Comparison of ENCODE assay signal across 8 cellular contexts in the genomic region with DNA sequence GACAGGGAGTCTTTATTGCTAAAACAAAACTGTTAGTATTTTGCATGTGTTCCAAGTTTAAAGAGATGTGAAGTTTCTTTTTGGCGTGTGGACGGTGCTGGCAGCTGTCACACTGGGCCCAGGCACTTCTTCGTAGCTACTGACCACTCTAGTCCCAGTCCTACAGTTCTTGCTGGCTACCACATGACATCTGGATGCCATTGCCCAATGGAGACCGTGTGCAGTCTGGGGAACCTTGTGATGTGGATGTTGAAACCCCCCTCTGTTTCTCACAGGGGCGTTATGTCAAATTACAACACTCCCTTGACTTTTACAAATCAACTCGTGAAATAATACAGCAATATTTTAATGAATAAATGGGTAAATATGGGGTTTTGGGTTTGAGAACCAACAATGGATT. TPM values are rescaled to one million over a fixed set of nuclear protein-coding genes. Genes with fewer than 3 reads are reported as not detected.
DNase-seq lines count a peak whose midpoint lies in the region; ATAC-seq and TF ChIP-seq lines count a peak whose summit lies in the region.

No MANE protein-coding gene starts in this region.

- peaks cover 8% of the 10 kb centered on the region for H3K27me3 Mint-ChIP-seq in endothelial cell (ENCODE audit: unreplicated experiment)

- H3K36me3 ChIP-seq in PC-3 (ENCODE audit: low read depth, low read length) (no peaks in the 10 kb centered on the region), osteoblast (ENCODE audit: insufficient read depth, low read length) (no peaks in the 10 kb centered on the region)

- H3F3A ChIP-seq in PC-3 (ENCODE audit: low read length, unreplicated experiment) = no peaks in the 10 kb centered on the region

- intact Hi-C loops in PC-3 (cut with micrococcal nuclease) = loop anchor here (2.0 to 10.0 kb wide), 6 partner anchors 18 to 722 kb away; no protein-coding TSS in a partner anchor

- no peak overlapping the region for H3K27ac Mint-ChIP-seq in endothelial cell (ENCODE audit: unreplicated experiment)

- TF ChIP-seq CTCF in PC-3 (conservative IDR thresholded peaks at IDR 0.05; ENCODE audit: low read depth, low read length) (no peak), endothelial cell (IDR thresholded peaks at IDR 0.05; ENCODE audit: unreplicated experiment) (no peak), osteoblast (IDR thresholded peaks at IDR 0.05; ENCODE audit: extremely low read depth, low read depth, low read length) (no peak)

- H3K27me3 ChIP-seq in PC-3 (ENCODE audit: low read length) = no peaks in the 10 kb centered on the region
- no peaks in the 10 kb centered on the region for H3K27me3 ChIP-seq in osteoblast (ENCODE audit: insufficient read depth, low read length)

- H3K4me3 ChIP-seq in PC-3 (ENCODE audit: low read length) = peak overlapping the region; percentile 74
- H3K4me3 ChIP-seq in osteoblast (ENCODE audit: insufficient read depth, low read length) = peak overlapping the region; percentile 85

- BruUV-seq in PC-3 (replicated peaks; lab: Mats Ljungman, UMichigan) = no TSS peak

- peaks cover 39% of the 10 kb centered on the region for H3K4me1 Mint-ChIP-seq in endothelial cell (ENCODE audit: unreplicated experiment)

- H4K20me1 ChIP-seq in PC-3 (ENCODE audit: low read length) (no peaks in the 10 kb centered on the region), osteoblast (ENCODE audit: insufficient read depth, low read length) (no peaks in the 10 kb centered on the region)

- H3K4me2 ChIP-seq in PC-3 (ENCODE audit: low read length) (peak overlapping the region; percentile 87), osteoblast (ENCODE audit: insufficient read depth, low read length) (peak overlapping the region; percentile 88)

- no peaks in the 10 kb centered on the region for H3K36me3 Mint-ChIP-seq in endothelial cell (ENCODE audit: low read depth, unreplicated experiment)

- peaks cover 59% of the 10 kb centered on the region for H3K79me2 ChIP-seq in PC-3 (ENCODE audit: low read length)
- H3K79me2 ChIP-seq in osteoblast (ENCODE audit: insufficient read depth, low read length) = peaks cover 54% of the 10 kb centered on the region

- DNase-seq in PC-3 = no peak
- no peak for DNase-seq in endothelial cell (ENCODE audit: low spot score)
- DNase-seq in osteoblast (ENCODE audit: insufficient read length, low spot score, missing footprints) = no peak
- DNase-seq in NCI-H1417 (lab: John Stamatoyannopoulos, UW) = no peak
- DNase-seq in NK-92 treated with Interleukin-12 subunit alpha and Interleukin-12 subunit beta, amount 100 ng/mL, for 24 hours (lab: John Stamatoyannopoulos, UW) = no peak

- H3K4me3 Mint-ChIP-seq in endothelial cell (ENCODE audit: unreplicated experiment) = peak overlapping the region; percentile 91

- H3K9me3 Mint-ChIP-seq in endothelial cell (ENCODE audit: unreplicated experiment) = no peaks in the 10 kb centered on the region

- POLR2A ChIA-PET in PC-3 (lab: Charles Lee; ENCODE audit: unreplicated experiment) = interaction anchor here (0.5 to 1.0 kb wide), 3 partner anchors 17 to 479 kb away, joined by 3 to 6 read pairs (median 5); no protein-coding TSS in a partner anchor

- H3K27ac ChIP-seq in PC-3 (ENCODE audit: low read length) = peak overlapping the region; percentile 91
- H3K27ac ChIP-seq in osteoblast (ENCODE audit: low read depth, low read length) = peak overlapping the region; percentile 91

- H3K4me1 ChIP-seq in PC-3 (ENCODE audit: insufficient read depth, low read length) (peaks cover 42% of the 10 kb centered on the region), osteoblast (ENCODE audit: insufficient read depth, low read length) (peaks cover 33% of the 10 kb centered on the region)

- H2AFZ ChIP-seq in PC-3 (ENCODE audit: low read length) (no peak overlapping the region), osteoblast (ENCODE audit: low read length) (no peak overlapping the region)

- CTCF ChIA-PET in PC-3 (lab: Charles Lee) = interaction anchor here (0.7 kb wide), 1 partner anchor 48 kb away, joined by 3 read pairs; no protein-coding TSS in a partner anchor

- no peaks in the 10 kb centered on the region for H3K9me2 ChIP-seq in PC-3 (replicated peaks; ENCODE audit: low read length)

- peak overlapping the region; percentile 93 for H3K9ac ChIP-seq in PC-3 (ENCODE audit: low read length)

- peak; percentile 6 for ATAC-seq in GM18519 (IDR thresholded peaks at IDR 0.05; ENCODE audit: low FRiP score, unreplicated experiment)
- peak; percentile 28 for ATAC-seq in HG02571 (IDR thresholded peaks at IDR 0.05; ENCODE audit: unreplicated experiment)
- ATAC-seq in PC-3 = no peak
- no peak for ATAC-seq in HG02981 (IDR thresholded peaks at IDR 0.05; ENCODE audit: unreplicated experiment)

- no peaks in the 10 kb centered on the region for H3K9me3 ChIP-seq in PC-3 (ENCODE audit: low read length)
- H3K9me3 ChIP-seq in osteoblast (ENCODE audit: low read depth, low read length) = no peaks in the 10 kb centered on the region

RNA-seq across cellular contexts. Expression of gene GPD2, which starts 1.1 kb away (rescaled TPM):
- total RNA-seq in PC-3 (2014; rRNA removed) (91.3 and 107 TPM in 2 replicates), endothelial cell (ENCODE audit: unreplicated experiment) (38.3 TPM), osteoblast (53.0 and 59.7 TPM in 2 replicates)

Comparison
In these comparisons a context has a peak if more than half of its experiments do, and no peak if none do; other contexts are left out.
1. ATAC-seq: peak in GM18519 (single experiment) and HG02571 (single experiment); none in PC-3 (single experiment) and HG02981 (single experiment).